Comparison of ENCODE assay signal across 1 cellular context in the genomic region with DNA sequence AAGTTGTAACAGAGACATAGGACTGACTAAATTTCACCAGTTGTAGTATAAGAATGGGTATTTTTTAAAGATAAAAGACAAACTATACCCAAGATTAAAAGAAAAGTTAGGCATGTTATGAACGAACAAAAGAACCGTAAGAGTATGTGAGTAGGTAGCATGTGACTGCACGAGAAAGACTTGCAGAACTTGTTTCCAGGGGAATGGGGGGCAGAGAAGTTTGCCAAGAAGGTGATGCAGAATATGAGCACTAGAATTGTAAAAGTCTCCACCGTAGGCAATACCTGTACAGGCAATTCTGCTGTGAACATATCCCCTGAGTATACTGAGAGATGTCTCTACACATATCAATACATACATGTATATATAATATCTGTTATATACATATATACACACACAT.
TF ChIP-seq lines count a peak whose summit lies in the region.

No MANE protein-coding gene starts in this region.

TF ChIP-seq in GM23338, 12 proteins besides CTCF, POLR2A, EP300 and RAD21 (continued from another document):
- TF ChIP-seq, protein P1, sequence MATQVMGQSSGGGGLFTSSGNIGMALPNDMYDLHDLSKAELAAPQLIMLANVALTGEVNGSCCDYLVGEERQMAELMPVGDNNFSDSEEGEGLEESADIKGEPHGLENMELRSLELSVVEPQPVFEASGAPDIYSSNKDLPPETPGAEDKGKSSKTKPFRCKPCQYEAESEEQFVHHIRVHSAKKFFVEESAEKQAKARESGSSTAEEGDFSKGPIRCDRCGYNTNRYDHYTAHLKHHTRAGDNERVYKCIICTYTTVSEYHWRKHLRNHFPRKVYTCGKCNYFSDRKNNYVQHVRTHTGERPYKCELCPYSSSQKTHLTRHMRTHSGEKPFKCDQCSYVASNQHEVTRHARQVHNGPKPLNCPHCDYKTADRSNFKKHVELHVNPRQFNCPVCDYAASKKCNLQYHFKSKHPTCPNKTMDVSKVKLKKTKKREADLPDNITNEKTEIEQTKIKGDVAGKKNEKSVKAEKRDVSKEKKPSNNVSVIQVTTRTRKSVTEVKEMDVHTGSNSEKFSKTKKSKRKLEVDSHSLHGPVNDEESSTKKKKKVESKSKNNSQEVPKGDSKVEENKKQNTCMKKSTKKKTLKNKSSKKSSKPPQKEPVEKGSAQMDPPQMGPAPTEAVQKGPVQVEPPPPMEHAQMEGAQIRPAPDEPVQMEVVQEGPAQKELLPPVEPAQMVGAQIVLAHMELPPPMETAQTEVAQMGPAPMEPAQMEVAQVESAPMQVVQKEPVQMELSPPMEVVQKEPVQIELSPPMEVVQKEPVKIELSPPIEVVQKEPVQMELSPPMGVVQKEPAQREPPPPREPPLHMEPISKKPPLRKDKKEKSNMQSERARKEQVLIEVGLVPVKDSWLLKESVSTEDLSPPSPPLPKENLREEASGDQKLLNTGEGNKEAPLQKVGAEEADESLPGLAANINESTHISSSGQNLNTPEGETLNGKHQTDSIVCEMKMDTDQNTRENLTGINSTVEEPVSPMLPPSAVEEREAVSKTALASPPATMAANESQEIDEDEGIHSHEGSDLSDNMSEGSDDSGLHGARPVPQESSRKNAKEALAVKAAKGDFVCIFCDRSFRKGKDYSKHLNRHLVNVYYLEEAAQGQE (IDR thresholded peaks at IDR 0.05; ENCODE audit: unreplicated experiment) = no peak
- TF ChIP-seq STAT1 (IDR thresholded peaks at IDR 0.05; ENCODE audit: unreplicated experiment) = no peak
- TF ChIP-seq EZH2phosphoT487 (IDR thresholded peaks at IDR 0.05; ENCODE audit: unreplicated experiment) = no peak
